7 cellular contexts compared by ENCODE assay signal in genomic region chr9:128190516-128191405, GRCh38. TPM values are rescaled to one million over a fixed set of nuclear protein-coding genes. Genes with fewer than 3 reads are reported as not detected.
DNase-seq lines count a peak whose midpoint lies in the region; ATAC-seq, FAIRE-seq and TF ChIP-seq lines count a peak whose summit lies in the region.
"Had no signal": no experiment of that assay in that cellular context is flagged by ENCODE, and none has a peak within 500 bp of the region (broad histone marks: within the 10 kb centered on the region; RNA-seq: fewer than 3 reads in every experiment).

No MANE protein-coding gene starts in this region.

- H3K4me3 ChIP-seq in lower leg skin (ENCODE audit: low read depth, poor library complexity, severe bottlenecking): peak overlapping the region; percentile 72

- H3K4me3 Mint-ChIP-seq in activated T-cell treated with anti-CD3 and anti-CD28 coated beads, Interleukin-2, amount 50 U/mL, for 72 hours: peak overlapping the region; percentile 98 to 100
- peak overlapping the region; percentile 92 for H3K4me3 Mint-ChIP-seq in activated CD4-positive, alpha-beta memory T cell treated with anti-CD3 and anti-CD28 coated beads, Interleukin-2, amount 10 ng/mL, durations not matched to agents 7 days and 5 days

- H3K27me3 Mint-ChIP-seq in activated T-cell treated with anti-CD3 and anti-CD28 coated beads, Interleukin-2, amount 50 U/mL, for 72 hours (ENCODE audit: low read depth): no peaks in the 10 kb centered on the region
- no peaks in the 10 kb centered on the region for H3K27me3 Mint-ChIP-seq in activated CD4-positive, alpha-beta memory T cell treated with anti-CD3 and anti-CD28 coated beads, Interleukin-2, amount 10 ng/mL, durations not matched to agents 7 days and 5 days

- H3K9me3 Mint-ChIP-seq in activated T-cell treated with anti-CD3 and anti-CD28 coated beads, Interleukin-2, amount 50 U/mL, for 72 hours: no peaks in the 10 kb centered on the region
- no peaks in the 10 kb centered on the region for H3K9me3 Mint-ChIP-seq in activated CD4-positive, alpha-beta memory T cell treated with anti-CD3 and anti-CD28 coated beads, Interleukin-2, amount 10 ng/mL, durations not matched to agents 7 days and 5 days

- intact Hi-C loops in lower leg skin (cut with DNase I; ENCODE audit: low total_unique reads): no loop called here

- no peak for TF ChIP-seq POLR2A in lower leg skin (IDR thresholded peaks at IDR 0.05)

- 12 to 17% methylated on average over 28 to 32 of the region's 32 CpGs for WGBS in lower leg skin, 2 donors

- no peak for DNase-seq in activated T-cell treated with anti-CD3 and anti-CD28 coated beads, Interleukin-2, amount 50 U/mL, for 72 hours
- DNase-seq in activated T-cell treated with anti-CD3 and anti-CD28 coated beads, Interleukin-2, amount 50 U/mL, for 48 hours: no peak
- DNase-seq in activated CD4-positive, alpha-beta memory T cell treated with anti-CD3 and anti-CD28 coated beads, Interleukin-2, amount 10 ng/mL, durations not matched to agents 7 days and 5 days: peak; percentile 32
- DNase-seq in lower leg skin (ENCODE audit: low spot score in 2 of 2) (no peak), urothelium cell line (ENCODE audit: low spot score) (no peak)

- no peak for FAIRE-seq in urothelium cell line (lab: Jason Lieb, UNC)
- FAIRE-seq: GM18507 had no signal

- peaks cover 36% of the 10 kb centered on the region for H3K4me1 Mint-ChIP-seq in activated T-cell treated with anti-CD3 and anti-CD28 coated beads, Interleukin-2, amount 50 U/mL, for 72 hours (ENCODE audit: low read depth)
- peaks cover 49% of the 10 kb centered on the region for H3K4me1 Mint-ChIP-seq in activated CD4-positive, alpha-beta memory T cell treated with anti-CD3 and anti-CD28 coated beads, Interleukin-2, amount 10 ng/mL, durations not matched to agents 7 days and 5 days

- ATAC-seq in activated T-cell treated with anti-CD3 and anti-CD28 coated beads, Interleukin-2, amount 50 U/mL, for 72 hours (replicated peaks in 1 of 2): peak in 1 of 2 donors; percentile 60
- no peak for ATAC-seq in GM21825 (IDR thresholded peaks at IDR 0.05; ENCODE audit: unreplicated experiment)

- H3K36me3 Mint-ChIP-seq in activated T-cell treated with anti-CD3 and anti-CD28 coated beads, Interleukin-2, amount 50 U/mL, for 72 hours (ENCODE audit: insufficient read depth in 2 of 2): peaks cover 4 to 13% of the 10 kb centered on the region in 2 donors
- H3K36me3 Mint-ChIP-seq in activated CD4-positive, alpha-beta memory T cell treated with anti-CD3 and anti-CD28 coated beads, Interleukin-2, amount 10 ng/mL, durations not matched to agents 7 days and 5 days (ENCODE audit: low read depth): peaks cover 28% of the 10 kb centered on the region

- TF ChIP-seq CTCF in lower leg skin (IDR thresholded peaks at IDR 0.05): no peak

- peak overlapping the region; percentile 99 for H3K27ac Mint-ChIP-seq in activated T-cell treated with anti-CD3 and anti-CD28 coated beads, Interleukin-2, amount 50 U/mL, for 72 hours
- H3K27ac Mint-ChIP-seq in activated CD4-positive, alpha-beta memory T cell treated with anti-CD3 and anti-CD28 coated beads, Interleukin-2, amount 10 ng/mL, durations not matched to agents 7 days and 5 days: peak overlapping the region; percentile 78

- POLR2A ChIA-PET in activated CD4-positive, alpha-beta memory T cell treated with anti-CD3 and anti-CD28 coated beads, Interleukin-2, amount 10 ng/mL, durations not matched to agents 7 days and 5 days (lab: Charles Lee): interaction anchor here (0.8 to 2.6 kb wide), 11 partner anchors 13 to 180 kb away, joined by 3 to 20 read pairs (median 4); partner anchors contain the start of genes BBLN, GOLGA2, SWI5 and URM1

- CTCF ChIA-PET in activated CD4-positive, alpha-beta memory T cell treated with anti-CD3 and anti-CD28 coated beads, Interleukin-2, amount 10 ng/mL, durations not matched to agents 7 days and 5 days (lab: Charles Lee): interaction anchor here (0.8 to 1.7 kb wide), 10 partner anchors 9 to 627 kb away, joined by 3 to 9 read pairs (median 4); partner anchors contain the start of gene SLC27A4

RNA-seq across cellular contexts. Expression of gene CIZ1, which starts 0.6 kb away (rescaled TPM):
- total RNA-seq in activated T-cell treated with anti-CD3 and anti-CD28 coated beads, Interleukin-2, amount 50 U/mL, for 72 hours: 100 to 1,000 TPM; 161 to 203 TPM
- 100 to 1,000 TPM; 112 to 116 TPM for total RNA-seq in activated CD4-positive, alpha-beta memory T cell treated with anti-CD3 and anti-CD28 coated beads, Interleukin-2, amount 10 ng/mL, durations not matched to agents 7 days and 5 days
- total RNA-seq in lower leg skin: 100 to 1,000 TPM in 1 of 4 donors, 10 to 100 TPM in 3; 71.6 to 135 (median 83.9) TPM

RNA-seq across cellular contexts. Expression of gene DNM1, which starts 12.4 kb away (rescaled TPM):
- 1 to 10 TPM in 1 of 2 donors, under 1 TPM in 1; 0.86 to 2.4 TPM for total RNA-seq in activated T-cell treated with anti-CD3 and anti-CD28 coated beads, Interleukin-2, amount 50 U/mL, for 72 hours
- total RNA-seq in activated CD4-positive, alpha-beta memory T cell treated with anti-CD3 and anti-CD28 coated beads, Interleukin-2, amount 10 ng/mL, durations not matched to agents 7 days and 5 days: under 1 TPM; 0.30 to 0.40 TPM
- 10 to 100 TPM in 1 of 4 donors, 1 to 10 TPM in 3; 6.9 to 11.4 (median 9.0) TPM for total RNA-seq in lower leg skin

RNA-seq across cellular contexts. Expression of gene BBLN, which starts 30.7 kb away (rescaled TPM):
- 10 to 100 TPM; 72.9 to 81.4 TPM for total RNA-seq in activated T-cell treated with anti-CD3 and anti-CD28 coated beads, Interleukin-2, amount 50 U/mL, for 72 hours
- 10 to 100 TPM; 91.3 to 94.1 TPM for total RNA-seq in activated CD4-positive, alpha-beta memory T cell treated with anti-CD3 and anti-CD28 coated beads, Interleukin-2, amount 10 ng/mL, durations not matched to agents 7 days and 5 days
- 100 to 1,000 TPM; 288 to 606 (median 392) TPM for total RNA-seq in lower leg skin

RNA-seq across cellular contexts. Expression of gene LCN2, which starts 41.5 kb away (rescaled TPM):
- not detected for total RNA-seq in activated T-cell treated with anti-CD3 and anti-CD28 coated beads, Interleukin-2, amount 50 U/mL, for 72 hours
- total RNA-seq in activated CD4-positive, alpha-beta memory T cell treated with anti-CD3 and anti-CD28 coated beads, Interleukin-2, amount 10 ng/mL, durations not matched to agents 7 days and 5 days: not detected
- 10 to 100 TPM in 2 of 4 donors, 1 to 10 TPM in 2; 3.7 to 33.8 (median 19.1) TPM for total RNA-seq in lower leg skin
